Comparison of ENCODE assay signal across 1 cellular context in genomic region chr19:29704562-29705558, GRCh38.
TF ChIP-seq lines count a peak whose summit lies in the region.

No MANE protein-coding gene starts in this region.

TF ChIP-seq in GM12878, 131 proteins besides CTCF, POLR2A, EP300 and RAD21 (continued from another document):
- TF ChIP-seq NKRF (conservative IDR thresholded peaks at IDR 0.05): no peak
- TF ChIP-seq NBN (IDR thresholded peaks at IDR 0.05): no peak
- TF ChIP-seq, protein P1, sequence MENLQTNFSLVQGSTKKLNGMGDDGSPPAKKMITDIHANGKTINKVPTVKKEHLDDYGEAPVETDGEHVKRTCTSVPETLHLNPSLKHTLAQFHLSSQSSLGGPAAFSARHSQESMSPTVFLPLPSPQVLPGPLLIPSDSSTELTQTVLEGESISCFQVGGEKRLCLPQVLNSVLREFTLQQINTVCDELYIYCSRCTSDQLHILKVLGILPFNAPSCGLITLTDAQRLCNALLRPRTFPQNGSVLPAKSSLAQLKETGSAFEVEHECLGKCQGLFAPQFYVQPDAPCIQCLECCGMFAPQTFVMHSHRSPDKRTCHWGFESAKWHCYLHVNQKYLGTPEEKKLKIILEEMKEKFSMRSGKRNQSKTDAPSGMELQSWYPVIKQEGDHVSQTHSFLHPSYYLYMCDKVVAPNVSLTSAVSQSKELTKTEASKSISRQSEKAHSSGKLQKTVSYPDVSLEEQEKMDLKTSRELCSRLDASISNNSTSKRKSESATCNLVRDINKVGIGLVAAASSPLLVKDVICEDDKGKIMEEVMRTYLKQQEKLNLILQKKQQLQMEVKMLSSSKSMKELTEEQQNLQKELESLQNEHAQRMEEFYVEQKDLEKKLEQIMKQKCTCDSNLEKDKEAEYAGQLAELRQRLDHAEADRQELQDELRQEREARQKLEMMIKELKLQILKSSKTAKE (IDR thresholded peaks at IDR 0.05; ENCODE audit: low read depth, poor library complexity, severe bottlenecking): no peak
- TF ChIP-seq TCF3 (IDR thresholded peaks at IDR 0.05; ENCODE audit: borderline replicate concordance, insufficient read depth, low read depth, low read length): no peak
- TF ChIP-seq CREB1 (IDR thresholded peaks at IDR 0.05; ENCODE audit: low read depth): no peak
- no peak for TF ChIP-seq CHD4 (IDR thresholded peaks at IDR 0.05)
- TF ChIP-seq GATAD2B (conservative IDR thresholded peaks at IDR 0.05; ENCODE audit: low read depth): no peak
- TF ChIP-seq RBBP5 (conservative IDR thresholded peaks at IDR 0.05): no peak
- TF ChIP-seq ZNF274 (IDR thresholded peaks at IDR 0.05; ENCODE audit: insufficient read depth, insufficient read length): no peak
- TF ChIP-seq JUNB (IDR thresholded peaks at IDR 0.05): 0 out of 2 replicates have a peak, but pooled peaks have one; percentile 20
- TF ChIP-seq ZNF384 (IDR thresholded peaks at IDR 0.05; ENCODE audit: borderline replicate concordance, low read depth, low read length): peak; percentile 71; the same call in 1 of the 2 replicates
- no peak for TF ChIP-seq NFXL1 (IDR thresholded peaks at IDR 0.05; ENCODE audit: borderline replicate concordance)
- TF ChIP-seq ATF2 (IDR thresholded peaks at IDR 0.05; ENCODE audit: low read length): peak; percentile 64
- TF ChIP-seq ZBTB11 (CRISPR knock-in tag; IDR thresholded peaks at IDR 0.05): no peak
- TF ChIP-seq ESRRA (IDR thresholded peaks at IDR 0.05; ENCODE audit: low read length): peak; percentile 97
- TF ChIP-seq, protein P2, sequence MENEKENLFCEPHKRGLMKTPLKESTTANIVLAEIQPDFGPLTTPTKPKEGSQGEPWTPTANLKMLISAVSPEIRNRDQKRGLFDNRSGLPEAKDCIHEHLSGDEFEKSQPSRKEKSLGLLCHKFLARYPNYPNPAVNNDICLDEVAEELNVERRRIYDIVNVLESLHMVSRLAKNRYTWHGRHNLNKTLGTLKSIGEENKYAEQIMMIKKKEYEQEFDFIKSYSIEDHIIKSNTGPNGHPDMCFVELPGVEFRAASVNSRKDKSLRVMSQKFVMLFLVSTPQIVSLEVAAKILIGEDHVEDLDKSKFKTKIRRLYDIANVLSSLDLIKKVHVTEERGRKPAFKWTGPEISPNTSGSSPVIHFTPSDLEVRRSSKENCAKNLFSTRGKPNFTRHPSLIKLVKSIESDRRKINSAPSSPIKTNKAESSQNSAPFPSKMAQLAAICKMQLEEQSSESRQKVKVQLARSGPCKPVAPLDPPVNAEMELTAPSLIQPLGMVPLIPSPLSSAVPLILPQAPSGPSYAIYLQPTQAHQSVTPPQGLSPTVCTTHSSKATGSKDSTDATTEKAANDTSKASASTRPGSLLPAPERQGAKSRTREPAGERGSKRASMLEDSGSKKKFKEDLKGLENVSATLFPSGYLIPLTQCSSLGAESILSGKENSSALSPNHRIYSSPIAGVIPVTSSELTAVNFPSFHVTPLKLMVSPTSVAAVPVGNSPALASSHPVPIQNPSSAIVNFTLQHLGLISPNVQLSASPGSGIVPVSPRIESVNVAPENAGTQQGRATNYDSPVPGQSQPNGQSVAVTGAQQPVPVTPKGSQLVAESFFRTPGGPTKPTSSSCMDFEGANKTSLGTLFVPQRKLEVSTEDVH (IDR thresholded peaks at IDR 0.05; ENCODE audit: low read depth, partially characterized antibody): no peak
- TF ChIP-seq ZSCAN29 (IDR thresholded peaks at IDR 0.05): no peak
- TF ChIP-seq SIN3A (IDR thresholded peaks at IDR 0.05; ENCODE audit: low read depth, low read length): no peak
- TF ChIP-seq CBX5 (IDR thresholded peaks at IDR 0.05; ENCODE audit: low read depth): no peak
- TF ChIP-seq IKZF1 (conservative IDR thresholded peaks at IDR 0.05): 0 out of 2 replicates have a peak, but pooled peaks have one; percentile 23
- TF ChIP-seq SUPT20H (IDR thresholded peaks at IDR 0.05; ENCODE audit: borderline replicate concordance, control insufficient read depth, low read depth, low read length): no peak
- no peak for TF ChIP-seq ZZZ3 (IDR thresholded peaks at IDR 0.05; ENCODE audit: control insufficient read depth, insufficient read length, low read depth)
- TF ChIP-seq CREM (IDR thresholded peaks at IDR 0.05; ENCODE audit: low read depth): 0 out of 2 replicates have a peak, but pooled peaks have one; percentile 21
- no peak for TF ChIP-seq NFIC (IDR thresholded peaks at IDR 0.05; ENCODE audit: low read depth, low read length)
- TF ChIP-seq HSF1 (IDR thresholded peaks at IDR 0.05; ENCODE audit: low read depth, low read length): no peak
- TF ChIP-seq CUX1 (IDR thresholded peaks at IDR 0.05; ENCODE audit: insufficient replicate concordance, low read depth, low read length): no peak
- no peak for TF ChIP-seq TAF1 (IDR thresholded peaks at IDR 0.05; ENCODE audit: borderline replicate concordance, low read depth, low read length)
- no peak for TF ChIP-seq YBX1 (IDR thresholded peaks at IDR 0.05)
- 0 out of 2 replicates have a peak, but pooled peaks have one; percentile 12 for TF ChIP-seq ZNF24 (IDR thresholded peaks at IDR 0.05)
- no peak for TF ChIP-seq FOXK2 (IDR thresholded peaks at IDR 0.05)
- no peak for TF ChIP-seq KAT2A (conservative IDR thresholded peaks at IDR 0.05; ENCODE audit: control insufficient read depth, low read depth, low read length)
